ENCODE assay signal across 1 cellular context in genomic region chr1:161021168-161021958, GRCh38.
A peak's percentile ranks its signal among the peaks of the same experiment; 100 is the strongest.
TF ChIP-seq lines count a peak whose summit lies in the region.

No MANE protein-coding gene starts in this region.

TF ChIP-seq in H1, 55 proteins besides CTCF, POLR2A, EP300 and RAD21 (continued from another document):
- TF ChIP-seq CREB1 (IDR thresholded peaks at IDR 0.05) (peak; percentile 93), TBP (IDR thresholded peaks at IDR 0.05; ENCODE audit: low read depth, low read length) (peak; percentile 83), SP2 (IDR thresholded peaks at IDR 0.05; ENCODE audit: low read length) (peak; percentile 58), PHF8 (conservative IDR thresholded peaks at IDR 0.05; ENCODE audit: low read depth, low read length) (peak; percentile 69), TAF7 (optimal IDR thresholded peaks at IDR 0.05; ENCODE audit: borderline replicate concordance, low read depth, low read length) (peak; percentile 82), ATF2 (IDR thresholded peaks at IDR 0.05; ENCODE audit: low read length) (0 out of 2 replicates have a peak, but pooled peaks have one; percentile 38), CBX8 (IDR thresholded peaks at IDR 0.05; ENCODE audit: borderline replicate concordance, low read depth, low read length) (no peak), TAF1 (IDR thresholded peaks at IDR 0.05; ENCODE audit: low read depth, low read length) (peak; percentile 94), CEBPB (IDR thresholded peaks at IDR 0.05; ENCODE audit: low read depth, low read length) (no peak), KDM5A (IDR thresholded peaks at IDR 0.05; ENCODE audit: low read length) (0 out of 2 replicates have a peak, but pooled peaks have one; percentile 48), SIRT6 (IDR thresholded peaks at IDR 0.05; ENCODE audit: low read length) (no peak), CTBP2 (IDR thresholded peaks at IDR 0.05; ENCODE audit: borderline replicate concordance, insufficient read depth, insufficient read length, low read length) (no peak), KDM1A (IDR thresholded peaks at IDR 0.05; ENCODE audit: borderline replicate concordance, low read length) (peak; percentile 76; the same call in 1 of the 2 replicates), E2F6 (IDR thresholded peaks at IDR 0.05) (peak; percentile 95), TCF12 (IDR thresholded peaks at IDR 0.05; ENCODE audit: low read depth, low read length) (peak; percentile 52; the same call in 1 of the 2 replicates), KDM4A (IDR thresholded peaks at IDR 0.05; ENCODE audit: low read depth, low read length, severe bottlenecking) (no peak), MAX (IDR thresholded peaks at IDR 0.05) (peak; percentile 88), CHD2 (IDR thresholded peaks at IDR 0.05; ENCODE audit: low read length) (peak; percentile 78), SP1 (IDR thresholded peaks at IDR 0.05; ENCODE audit: low read depth, low read length) (peak; percentile 92), RFX5 (IDR thresholded peaks at IDR 0.05; ENCODE audit: borderline replicate concordance, low read depth, low read length) (peak; percentile 54; the same call in 1 of the 2 replicates), SUZ12 (IDR thresholded peaks at IDR 0.05; ENCODE audit: low read length) (no peak), POLR2AphosphoS5 (IDR thresholded peaks at IDR 0.05; ENCODE audit: low read depth, low read length) (peak; percentile 91), TEAD4 (IDR thresholded peaks at IDR 0.05; ENCODE audit: low read depth, low read length) (0 out of 2 replicates have a peak, but pooled peaks have one; percentile 50), MAFK (IDR thresholded peaks at IDR 0.05; ENCODE audit: low read depth, low read length) (no peak)
TF ChIP-seq in H1: peak in this region for 17.
